In genomic region chr1:87980494-87980893, GRCh38 we compare ENCODE assay signal across 27 cellular contexts.
DNase-seq lines count a peak whose midpoint lies in the region; ATAC-seq and TF ChIP-seq lines count a peak whose summit lies in the region.
"Had no signal": no experiment of that assay in that cellular context is flagged by ENCODE, and none has a peak within 500 bp of the region (broad histone marks: within the 10 kb centered on the region; RNA-seq: fewer than 3 reads in every experiment).

No MANE protein-coding gene starts in this region.

- peaks cover 8% of the 10 kb centered on the region for H3K4me1 Mint-ChIP-seq in stimulated activated naive CD8-positive, alpha-beta T cell treated with anti-CD3 and anti-CD28 coated beads, Interleukin-15, amount 100 ng/mL, for 72 hours
- peaks cover 6% of the 10 kb centered on the region for H3K4me1 Mint-ChIP-seq in chondrocyte (ENCODE audit: low read depth)
- H3K4me1 Mint-ChIP-seq: activated CD4-positive, alpha-beta memory T cell treated with anti-CD3 and anti-CD28 coated beads, Interleukin-2, amount 10 ng/mL, durations not matched to agents 7 days and 5 days; CD4-positive, alpha-beta memory T cell had no signal

- no peaks in the 10 kb centered on the region for H3K36me3 Mint-ChIP-seq in chondrocyte (ENCODE audit: low read depth)
- H3K36me3 Mint-ChIP-seq: activated naive CD8-positive, alpha-beta T cell; CD4-positive, alpha-beta memory T cell had no signal

- peak; percentile 30 for ATAC-seq in stimulated activated naive CD8-positive, alpha-beta T cell treated with anti-CD3 and anti-CD28 coated beads, Interleukin-15, amount 100 ng/mL, for 72 hours
- no peak for ATAC-seq in stimulated activated naive CD8-positive, alpha-beta T cell treated with anti-CD3 and anti-CD28 coated beads, Interleukin-15, Interleukin-2, amounts not matched to agents 100 U/mL and 50 U/mL, for 24 hours
- peak; percentile 43 for ATAC-seq in HG03442 (IDR thresholded peaks at IDR 0.05; ENCODE audit: unreplicated experiment)
- ATAC-seq in foreskin keratinocyte = peak; percentile 97
- ATAC-seq: gastroesophageal sphincter had no signal

- peak overlapping the region; percentile 46 for H3K27ac ChIP-seq in foreskin keratinocyte
- H3K27ac ChIP-seq: gastroesophageal sphincter, hepatocyte, left ventricle myocardium inferior, neutrophil had no signal

- no peaks in the 10 kb centered on the region for H3K9me3 Mint-ChIP-seq in stimulated activated naive CD8-positive, alpha-beta T cell treated with anti-CD3 and anti-CD28 coated beads, Interleukin-15, amount 100 ng/mL, for 72 hours
- H3K9me3 Mint-ChIP-seq in chondrocyte (ENCODE audit: low read depth) = peaks cover 3% of the 10 kb centered on the region
- H3K9me3 Mint-ChIP-seq: activated CD4-positive, alpha-beta memory T cell treated with anti-CD3 and anti-CD28 coated beads, Interleukin-2, amount 10 ng/mL, durations not matched to agents 7 days and 5 days; CD4-positive, alpha-beta memory T cell; endodermal cell; T-helper 1 cell treated with Interleukin-12 subunit alpha and Interleukin-12 subunit beta and Interleukin-4 antibody, amounts not matched to agents 30 μg/mL and 1 μg/mL, for 36 hours had no signal

- H3K4me3 Mint-ChIP-seq in stimulated activated naive CD8-positive, alpha-beta T cell treated with anti-CD3 and anti-CD28 coated beads, Interleukin-15, amount 100 ng/mL, for 72 hours = no peak overlapping the region
- H3K4me3 Mint-ChIP-seq in chondrocyte (ENCODE audit: unreplicated experiment) = no peak overlapping the region
- H3K4me3 Mint-ChIP-seq: activated CD4-positive, alpha-beta memory T cell treated with anti-CD3 and anti-CD28 coated beads, Interleukin-2, amount 10 ng/mL, durations not matched to agents 7 days and 5 days; activated naive CD8-positive, alpha-beta T cell; CD4-positive, alpha-beta memory T cell; endodermal cell; T-helper 1 cell treated with Interleukin-12 subunit alpha and Interleukin-12 subunit beta and Interleukin-4 antibody, amounts not matched to agents 30 μg/mL and 1 μg/mL, for 36 hours had no signal

- H3K4me3 ChIP-seq in MG63 = no peak overlapping the region
- H3K4me3 ChIP-seq: gastroesophageal sphincter, hepatocyte, left ventricle myocardium inferior had no signal

- H3K4me1 ChIP-seq in foreskin keratinocyte = peaks cover 32% of the 10 kb centered on the region
- H3K4me1 ChIP-seq: gastroesophageal sphincter, left ventricle myocardium inferior had no signal

- H3K27ac Mint-ChIP-seq in stimulated activated naive CD8-positive, alpha-beta T cell treated with anti-CD3 and anti-CD28 coated beads, Interleukin-15, amount 100 ng/mL, for 72 hours = peak overlapping the region in 1 of 2 donors; percentile 93
- no peak overlapping the region for H3K27ac Mint-ChIP-seq in chondrocyte (ENCODE audit: unreplicated experiment)
- H3K27ac Mint-ChIP-seq: activated CD4-positive, alpha-beta memory T cell treated with anti-CD3 and anti-CD28 coated beads, Interleukin-2, amount 10 ng/mL, durations not matched to agents 7 days and 5 days; activated naive CD8-positive, alpha-beta T cell; CD4-positive, alpha-beta memory T cell; endodermal cell; T-helper 1 cell treated with Interleukin-12 subunit alpha and Interleukin-12 subunit beta and Interleukin-4 antibody, amounts not matched to agents 30 μg/mL and 1 μg/mL, for 36 hours had no signal

- no peak for DNase-seq in stimulated activated naive CD8-positive, alpha-beta T cell treated with anti-CD3 and anti-CD28 coated beads, Interleukin-15, amount 100 ng/mL, for 72 hours
- no peak for DNase-seq in stimulated activated naive CD8-positive, alpha-beta T cell treated with anti-CD3 and anti-CD28 coated beads, Interleukin-15, Interleukin-2, amounts not matched to agents 100 U/mL and 50 U/mL, for 24 hours
- peak; percentile 47 to 74 for DNase-seq in foreskin keratinocyte
- DNase-seq in MG63 = no peak
- no peak for DNase-seq in Ammon's horn (ENCODE audit: low spot score)
- no peak for DNase-seq in stimulated activated CD4-positive, alpha-beta T cell treated with anti-CD3 and anti-CD28 coated beads, Interleukin-4, amount 100 ng/mL, for 4 hours
- no peak for DNase-seq in chondrocyte (ENCODE audit: low spot score)
- DNase-seq: activated CD4-positive, alpha-beta memory T cell treated with anti-CD3 and anti-CD28 coated beads, Interleukin-2, amount 10 ng/mL, durations not matched to agents 7 days and 5 days; activated CD4-positive, alpha-beta T cell treated with anti-CD3 and anti-CD28 coated beads for 1 hour; anterior cingulate cortex; CD4-positive, alpha-beta memory T cell; cortex of kidney; DMS 273 treated with DMSO at 0.1 percent for 48 hours; endodermal cell; IMR-90; left ventricle myocardium inferior; NCI-H1092; NCI-H2029; NCI-H2227 treated with DMSO at 0.1 percent for 48 hours; NCI-H774; stimulated activated naive CD4-positive, alpha-beta T cell treated with Interleukin-2 at 50 U/mL for 16 hours had no signal

- no peaks in the 10 kb centered on the region for H3K36me3 ChIP-seq in MG63
- H3K36me3 ChIP-seq: gastroesophageal sphincter, left ventricle myocardium inferior, neutrophil had no signal

- H3K27me3 ChIP-seq in foreskin keratinocyte = no peaks in the 10 kb centered on the region
- no peaks in the 10 kb centered on the region for H3K27me3 ChIP-seq in MG63
- H3K27me3 ChIP-seq: gastroesophageal sphincter, hepatocyte, neutrophil had no signal

- H3K9me3 ChIP-seq in MG63 = no peaks in the 10 kb centered on the region
- H3K9me3 ChIP-seq: gastroesophageal sphincter, left ventricle myocardium inferior, neutrophil had no signal

- H3K27me3 Mint-ChIP-seq in stimulated activated naive CD8-positive, alpha-beta T cell treated with anti-CD3 and anti-CD28 coated beads, Interleukin-15, amount 100 ng/mL, for 72 hours = peaks cover 21% of the 10 kb centered on the region
- H3K27me3 Mint-ChIP-seq in chondrocyte (ENCODE audit: low read depth) = peaks cover 4% of the 10 kb centered on the region

- TF ChIP-seq CTCF in foreskin keratinocyte (conservative IDR thresholded peaks at IDR 0.05) (no peak), chondrocyte (IDR thresholded peaks at IDR 0.05) (no peak)

Comparison
In these comparisons a context has a peak if more than half of its experiments do, and no peak if none do; other contexts are left out.
1. DNase-seq: peak in foreskin keratinocyte (2 of 2); none in stimulated activated naive CD8-positive, alpha-beta T cell treated with anti-CD3 and anti-CD28 coated beads, Interleukin-15, amount 100 ng/mL, for 72 hours (0 of 2), stimulated activated naive CD8-positive, alpha-beta T cell treated with anti-CD3 and anti-CD28 coated beads, Interleukin-15, Interleukin-2, amounts not matched to agents 100 U/mL and 50 U/mL, for 24 hours (single experiment), MG63 (single experiment), Ammon's horn (single experiment), stimulated activated CD4-positive, alpha-beta T cell treated with anti-CD3 and anti-CD28 coated beads, Interleukin-4, amount 100 ng/mL, for 4 hours (0 of 2) and chondrocyte (single experiment).